ENCODE assay signal across 1 cellular context in the genomic region with DNA sequence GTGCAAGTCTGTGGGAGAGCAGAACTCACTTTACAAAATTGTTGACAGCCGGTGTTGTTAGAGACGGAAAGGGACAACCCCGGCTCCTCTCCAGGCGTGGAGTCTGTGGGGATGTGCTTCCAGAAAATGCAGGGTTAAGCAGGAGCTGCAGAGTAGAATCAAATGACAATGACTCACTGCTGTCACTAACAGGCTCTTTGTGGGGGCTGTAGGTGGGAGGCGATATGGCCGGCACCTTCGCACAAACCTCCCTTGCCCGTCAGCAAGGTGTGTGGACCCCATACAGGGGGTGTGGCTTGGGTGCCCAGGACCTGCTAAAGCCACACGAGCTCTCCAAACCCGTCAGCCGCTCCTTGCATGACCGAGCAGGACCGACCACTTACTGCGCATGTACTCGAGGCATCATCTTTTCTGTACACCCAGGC.
TF ChIP-seq lines count a peak whose summit lies in the region.

No MANE protein-coding gene starts in this region.

TF ChIP-seq in HEK293, 187 proteins besides CTCF, POLR2A, EP300 and RAD21 (continued from another document):
- no peak for TF ChIP-seq ZNF830 (tag by site-specific recombination; IDR thresholded peaks at IDR 0.05; ENCODE audit: low read depth)
- TF ChIP-seq ZNF426 (tag by site-specific recombination; IDR thresholded peaks at IDR 0.05) = no peak
- no peak for TF ChIP-seq ZNF138 (tag by site-specific recombination; IDR thresholded peaks at IDR 0.05; ENCODE audit: borderline replicate concordance)
- TF ChIP-seq ZNF280D (tag by site-specific recombination; IDR thresholded peaks at IDR 0.05) = no peak
- TF ChIP-seq, protein P1, sequence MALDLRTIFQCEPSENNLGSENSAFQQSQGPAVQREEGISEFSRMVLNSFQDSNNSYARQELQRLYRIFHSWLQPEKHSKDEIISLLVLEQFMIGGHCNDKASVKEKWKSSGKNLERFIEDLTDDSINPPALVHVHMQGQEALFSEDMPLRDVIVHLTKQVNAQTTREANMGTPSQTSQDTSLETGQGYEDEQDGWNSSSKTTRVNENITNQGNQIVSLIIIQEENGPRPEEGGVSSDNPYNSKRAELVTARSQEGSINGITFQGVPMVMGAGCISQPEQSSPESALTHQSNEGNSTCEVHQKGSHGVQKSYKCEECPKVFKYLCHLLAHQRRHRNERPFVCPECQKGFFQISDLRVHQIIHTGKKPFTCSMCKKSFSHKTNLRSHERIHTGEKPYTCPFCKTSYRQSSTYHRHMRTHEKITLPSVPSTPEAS (tag by site-specific recombination; IDR thresholded peaks at IDR 0.05) = no peak
- peak; percentile 39 for TF ChIP-seq ZNF10 (tag by site-specific recombination; IDR thresholded peaks at IDR 0.05)
- no peak for TF ChIP-seq ZNF19 (tag by site-specific recombination; IDR thresholded peaks at IDR 0.05; ENCODE audit: low read depth)
- TF ChIP-seq ZBTB17 (tag by site-specific recombination; IDR thresholded peaks at IDR 0.05) = peak; percentile 18; the same call in 1 of the 2 replicates
- TF ChIP-seq ZNF184 (tag by site-specific recombination; IDR thresholded peaks at IDR 0.05) = no peak
- TF ChIP-seq ZNF548 (tag by site-specific recombination; IDR thresholded peaks at IDR 0.05) = no peak
- TF ChIP-seq ZNF121 (tag by site-specific recombination; IDR thresholded peaks at IDR 0.05) = no peak
- TF ChIP-seq ZNF433 (tag by site-specific recombination; IDR thresholded peaks at IDR 0.05; ENCODE audit: low read depth) = no peak
- TF ChIP-seq, protein P2, sequence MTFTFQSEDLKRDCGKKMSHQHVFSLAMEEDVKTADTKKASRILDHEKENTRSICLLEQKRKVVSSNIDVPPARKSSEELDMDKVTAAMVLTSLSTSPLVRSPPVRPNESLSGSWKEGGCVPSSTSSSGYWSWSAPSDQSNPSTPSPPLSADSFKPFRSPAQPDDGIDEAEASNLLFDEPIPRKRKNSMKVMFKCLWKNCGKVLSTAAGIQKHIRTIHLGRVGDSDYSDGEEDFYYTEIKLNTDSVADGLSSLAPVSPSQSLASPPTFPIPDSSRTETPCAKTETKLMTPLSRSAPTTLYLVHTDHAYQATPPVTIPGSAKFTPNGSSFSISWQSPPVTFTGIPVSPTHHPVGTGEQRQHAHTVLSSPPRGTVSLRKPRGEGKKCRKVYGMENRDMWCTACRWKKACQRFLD (tag by site-specific recombination; IDR thresholded peaks at IDR 0.05) = no peak
- peak; percentile 79 for TF ChIP-seq ZFP69B (tag by site-specific recombination; IDR thresholded peaks at IDR 0.05)
- TF ChIP-seq ZEB2 (tag by site-specific recombination; IDR thresholded peaks at IDR 0.05) = no peak
- TF ChIP-seq ZNF785 (tag by site-specific recombination; IDR thresholded peaks at IDR 0.05) = no peak
- peak; percentile 68 for TF ChIP-seq ZNF600 (tag by site-specific recombination; IDR thresholded peaks at IDR 0.05)
- no peak for TF ChIP-seq ZSCAN30 (tag by site-specific recombination; IDR thresholded peaks at IDR 0.05)
- TF ChIP-seq, protein P3, sequence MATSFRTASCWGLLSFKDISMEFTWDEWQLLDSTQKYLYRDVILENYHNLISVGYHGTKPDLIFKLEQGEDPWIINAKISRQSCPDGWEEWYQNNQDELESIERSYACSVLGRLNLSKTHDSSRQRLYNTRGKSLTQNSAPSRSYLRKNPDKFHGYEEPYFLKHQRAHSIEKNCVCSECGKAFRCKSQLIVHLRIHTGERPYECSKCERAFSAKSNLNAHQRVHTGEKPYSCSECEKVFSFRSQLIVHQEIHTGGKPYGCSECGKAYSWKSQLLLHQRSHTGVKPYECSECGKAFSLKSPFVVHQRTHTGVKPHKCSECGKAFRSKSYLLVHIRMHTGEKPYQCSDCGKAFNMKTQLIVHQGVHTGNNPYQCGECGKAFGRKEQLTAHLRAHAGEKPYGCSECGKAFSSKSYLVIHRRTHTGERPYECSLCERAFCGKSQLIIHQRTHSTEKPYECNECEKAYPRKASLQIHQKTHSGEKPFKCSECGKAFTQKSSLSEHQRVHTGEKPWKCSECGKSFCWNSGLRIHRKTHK (tag by site-specific recombination; IDR thresholded peaks at IDR 0.05) = no peak
- TF ChIP-seq ZNF626 (tag by site-specific recombination; IDR thresholded peaks at IDR 0.05) = no peak
- TF ChIP-seq, protein P4, sequence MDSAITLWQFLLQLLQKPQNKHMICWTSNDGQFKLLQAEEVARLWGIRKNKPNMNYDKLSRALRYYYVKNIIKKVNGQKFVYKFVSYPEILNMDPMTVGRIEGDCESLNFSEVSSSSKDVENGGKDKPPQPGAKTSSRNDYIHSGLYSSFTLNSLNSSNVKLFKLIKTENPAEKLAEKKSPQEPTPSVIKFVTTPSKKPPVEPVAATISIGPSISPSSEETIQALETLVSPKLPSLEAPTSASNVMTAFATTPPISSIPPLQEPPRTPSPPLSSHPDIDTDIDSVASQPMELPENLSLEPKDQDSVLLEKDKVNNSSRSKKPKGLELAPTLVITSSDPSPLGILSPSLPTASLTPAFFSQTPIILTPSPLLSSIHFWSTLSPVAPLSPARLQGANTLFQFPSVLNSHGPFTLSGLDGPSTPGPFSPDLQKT (IDR thresholded peaks at IDR 0.05; ENCODE audit: borderline replicate concordance, low read depth, low read length) = no peak
- no peak for TF ChIP-seq ZNF558 (tag by site-specific recombination; IDR thresholded peaks at IDR 0.05)
- TF ChIP-seq OVOL3 (tag by site-specific recombination; IDR thresholded peaks at IDR 0.05) = no peak
- 0 out of 2 replicates have a peak, but pooled peaks have one; percentile 33 for TF ChIP-seq ZNF366 (tag by site-specific recombination; conservative IDR thresholded peaks at IDR 0.05)
- TF ChIP-seq ZNF621 (tag by site-specific recombination; IDR thresholded peaks at IDR 0.05) = no peak
- no peak for TF ChIP-seq ZNF701 (tag by site-specific recombination; IDR thresholded peaks at IDR 0.05)
- TF ChIP-seq, protein P5, sequence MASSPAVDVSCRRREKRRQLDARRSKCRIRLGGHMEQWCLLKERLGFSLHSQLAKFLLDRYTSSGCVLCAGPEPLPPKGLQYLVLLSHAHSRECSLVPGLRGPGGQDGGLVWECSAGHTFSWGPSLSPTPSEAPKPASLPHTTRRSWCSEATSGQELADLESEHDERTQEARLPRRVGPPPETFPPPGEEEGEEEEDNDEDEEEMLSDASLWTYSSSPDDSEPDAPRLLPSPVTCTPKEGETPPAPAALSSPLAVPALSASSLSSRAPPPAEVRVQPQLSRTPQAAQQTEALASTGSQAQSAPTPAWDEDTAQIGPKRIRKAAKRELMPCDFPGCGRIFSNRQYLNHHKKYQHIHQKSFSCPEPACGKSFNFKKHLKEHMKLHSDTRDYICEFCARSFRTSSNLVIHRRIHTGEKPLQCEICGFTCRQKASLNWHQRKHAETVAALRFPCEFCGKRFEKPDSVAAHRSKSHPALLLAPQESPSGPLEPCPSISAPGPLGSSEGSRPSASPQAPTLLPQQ (tag by site-specific recombination; IDR thresholded peaks at IDR 0.05) = peak; percentile 64
- TF ChIP-seq, protein P6, sequence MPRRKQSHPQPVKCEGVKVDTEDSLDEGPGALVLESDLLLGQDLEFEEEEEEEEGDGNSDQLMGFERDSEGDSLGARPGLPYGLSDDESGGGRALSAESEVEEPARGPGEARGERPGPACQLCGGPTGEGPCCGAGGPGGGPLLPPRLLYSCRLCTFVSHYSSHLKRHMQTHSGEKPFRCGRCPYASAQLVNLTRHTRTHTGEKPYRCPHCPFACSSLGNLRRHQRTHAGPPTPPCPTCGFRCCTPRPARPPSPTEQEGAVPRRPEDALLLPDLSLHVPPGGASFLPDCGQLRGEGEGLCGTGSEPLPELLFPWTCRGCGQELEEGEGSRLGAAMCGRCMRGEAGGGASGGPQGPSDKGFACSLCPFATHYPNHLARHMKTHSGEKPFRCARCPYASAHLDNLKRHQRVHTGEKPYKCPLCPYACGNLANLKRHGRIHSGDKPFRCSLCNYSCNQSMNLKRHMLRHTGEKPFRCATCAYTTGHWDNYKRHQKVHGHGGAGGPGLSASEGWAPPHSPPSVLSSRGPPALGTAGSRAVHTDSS (tag by site-specific recombination; IDR thresholded peaks at IDR 0.05) = no peak
- TF ChIP-seq ZNF140 (tag by site-specific recombination; IDR thresholded peaks at IDR 0.05) = no peak
- peak; percentile 31; the same call in 1 of the 2 replicates for TF ChIP-seq IKZF3 (tag by site-specific recombination; IDR thresholded peaks at IDR 0.05)
- TF ChIP-seq ZNF174 (tag by site-specific recombination; IDR thresholded peaks at IDR 0.05) = no peak
- TF ChIP-seq PRDM1 (tag by site-specific recombination; IDR thresholded peaks at IDR 0.05) = no peak; the same call in 1 of the 2 replicates
- TF ChIP-seq SP7 (tag by site-specific recombination; IDR thresholded peaks at IDR 0.05) = 0 out of 2 replicates have a peak, but pooled peaks have one; percentile 8
- no peak for TF ChIP-seq TRIM28 (IDR thresholded peaks at IDR 0.05; ENCODE audit: borderline replicate concordance, low read length)
- TF ChIP-seq ZBTB1 (tag by site-specific recombination; IDR thresholded peaks at IDR 0.05) = no peak
- TF ChIP-seq ZNF561 (tag by site-specific recombination; IDR thresholded peaks at IDR 0.05; ENCODE audit: borderline replicate concordance) = no peak
- TF ChIP-seq ZNF48 (tag by site-specific recombination; IDR thresholded peaks at IDR 0.05) = no peak
- 0 out of 2 replicates have a peak, but pooled peaks have one; percentile 11 for TF ChIP-seq ZNF335 (tag by site-specific recombination; conservative IDR thresholded peaks at IDR 0.05)
- no peak for TF ChIP-seq ZNF157 (tag by site-specific recombination; IDR thresholded peaks at IDR 0.05)
